ENCODE assay signal across 27 cellular contexts in the genomic region with DNA sequence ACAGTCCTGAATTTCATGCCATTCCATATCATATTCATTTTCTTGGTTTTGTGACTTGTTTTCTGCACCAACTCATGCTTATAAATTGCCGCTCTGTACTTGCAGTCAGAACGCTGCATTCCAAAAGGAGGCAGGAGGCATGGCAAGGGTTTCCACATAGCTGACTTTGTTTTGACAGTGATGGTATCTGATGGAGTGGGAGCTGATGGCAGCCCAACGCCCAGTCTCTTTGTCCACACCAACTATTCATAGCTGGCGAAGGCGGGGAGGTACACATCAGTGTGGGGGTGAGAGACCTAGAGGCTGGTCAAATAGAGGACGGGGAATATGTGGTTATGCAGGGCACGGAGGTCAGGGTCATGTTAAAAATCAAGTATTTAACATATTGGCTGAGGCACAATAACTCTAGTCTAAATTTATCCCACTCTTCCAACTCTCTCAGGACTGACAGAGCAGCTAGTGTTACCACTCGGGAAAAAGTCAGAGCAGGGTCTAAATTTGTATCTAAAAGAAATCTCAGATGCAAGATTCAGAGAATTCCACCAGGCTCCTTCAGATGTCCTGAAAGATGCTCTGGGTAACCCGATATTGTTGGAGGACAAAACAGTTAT.
DNase-seq lines count a peak whose midpoint lies in the region; ATAC-seq and TF ChIP-seq lines count a peak whose summit lies in the region.
"Had no signal": no experiment of that assay in that cellular context is flagged by ENCODE, and none has a peak within 500 bp of the region (broad histone marks: within the 10 kb centered on the region; RNA-seq: fewer than 3 reads in every experiment).

No MANE protein-coding gene starts in this region.

- no peak overlapping the region for H2BK5ac ChIP-seq in mesenchymal stem cell (ENCODE audit: low read depth, low read length, poor library complexity, severe bottlenecking)

- no peak overlapping the region for H3K4me2 ChIP-seq in mesenchymal stem cell (ENCODE audit: low read length, poor library complexity, severe bottlenecking)

- intact Hi-C loops in thyroid gland (cut with DNase I) (no loop called here), lower leg skin (cut with DNase I; ENCODE audit: low total_unique reads) (no loop called here), psoas muscle (cut with DNase I) (no loop called here)
- intact Hi-C loops in activated T-helper 1 cell treated with anti-CD3 and anti-CD28 coated beads, Interleukin-12 subunit alpha, Interleukin-12 subunit beta, Interleukin-2, Interleukin-4 antibody, amounts not matched to agents 30 ng/mL and 10 ng/mL and 1 ng/mL, durations not matched to agents 14 hours and 24 hours and 36 hours (cut with micrococcal nuclease), result loop anchor here (2.0 kb wide), 1 partner anchor 34 kb away; no protein-coding TSS in a partner anchor

- H3K36me3 ChIP-seq in mesenchymal stem cell (ENCODE audit: control insufficient read depth in 1 of 2, insufficient read depth in 2 of 2, low read depth in 1 of 2, low read length in 2 of 2) (no peaks in the 10 kb centered on the region), thyroid gland (no peaks in the 10 kb centered on the region), psoas muscle (ENCODE audit: insufficient read depth in 1 of 2, low read depth in 1 of 2) (no peaks in the 10 kb centered on the region)
- H3K36me3 ChIP-seq: esophagus squamous epithelium, gastroesophageal sphincter had no signal

- no peaks in the 10 kb centered on the region for H3K27me3 ChIP-seq in mesenchymal stem cell (ENCODE audit: control insufficient read depth in 1 of 2, insufficient read depth in 1 of 2, low read length in 2 of 2)
- H3K27me3 ChIP-seq in thyroid gland, result no peaks in the 10 kb centered on the region
- H3K27me3 ChIP-seq in psoas muscle (ENCODE audit: insufficient read depth in 3 of 3, low read length in 2 of 3), result no peaks in the 10 kb centered on the region
- H3K27me3 ChIP-seq: esophagus squamous epithelium, gastroesophageal sphincter had no signal

- H3K4me1 Mint-ChIP-seq in activated T-helper 1 cell treated with anti-CD3 and anti-CD28 coated beads, Interleukin-12 subunit alpha, Interleukin-12 subunit beta, Interleukin-2, Interleukin-4 antibody, amounts not matched to agents 30 ng/mL and 10 ng/mL and 1 ng/mL, durations not matched to agents 14 hours and 24 hours and 36 hours (ENCODE audit: low read depth), result peaks cover 10% of the 10 kb centered on the region

- H3K9me3 ChIP-seq in mesenchymal stem cell (ENCODE audit: control insufficient read depth, low read length), result no peaks in the 10 kb centered on the region
- H3K9me3 ChIP-seq in thyroid gland, result no peaks in the 10 kb centered on the region
- H3K9me3 ChIP-seq in psoas muscle, result no peaks in the 10 kb centered on the region
- H3K9me3 ChIP-seq: esophagus squamous epithelium, gastroesophageal sphincter had no signal

- no peaks in the 10 kb centered on the region for H3K9me3 Mint-ChIP-seq in activated T-helper 1 cell treated with anti-CD3 and anti-CD28 coated beads, Interleukin-12 subunit alpha, Interleukin-12 subunit beta, Interleukin-2, Interleukin-4 antibody, amounts not matched to agents 30 ng/mL and 10 ng/mL and 1 ng/mL, durations not matched to agents 14 hours and 24 hours and 36 hours
- H3K9me3 Mint-ChIP-seq: activated naive CD8-positive, alpha-beta T cell treated with anti-CD3 and anti-CD28 coated beads, Interleukin-2, amount 10 ng/mL, durations not matched to agents 7 days and 5 days; activated T-helper 17 cell treated with anti-CD3 and anti-CD28 coated beads, Interleukin-2, amount 50 U/mL, for 72 hours; brain; CD4-positive, alpha-beta T cell; stimulated activated naive CD8-positive, alpha-beta T cell treated with anti-CD3 and anti-CD28 coated beads, Interleukin-15, Interleukin-2, amounts not matched to agents 100 ng/mL and 50 ng/mL, for 24 hours; WTC11 had no signal

- no peak overlapping the region for H2BK120ac ChIP-seq in mesenchymal stem cell (ENCODE audit: low read depth, low read length)

- H2AK5ac ChIP-seq in mesenchymal stem cell (ENCODE audit: low read length, severe bottlenecking), result no peak overlapping the region

- no peak overlapping the region for H2BK12ac ChIP-seq in mesenchymal stem cell (ENCODE audit: low read length in 2 of 2)

- no peak overlapping the region for H4K91ac ChIP-seq in mesenchymal stem cell (ENCODE audit: low read length)

- H2AFZ ChIP-seq in mesenchymal stem cell (ENCODE audit: low read depth, low read length), result no peak overlapping the region

- peak overlapping the region in 1 of 2 experiments; percentile 53 for H3K14ac ChIP-seq in mesenchymal stem cell (ENCODE audit: low read length in 2 of 2)

- H3K27me3 Mint-ChIP-seq in activated T-helper 1 cell treated with anti-CD3 and anti-CD28 coated beads, Interleukin-12 subunit alpha, Interleukin-12 subunit beta, Interleukin-2, Interleukin-4 antibody, amounts not matched to agents 30 ng/mL and 10 ng/mL and 1 ng/mL, durations not matched to agents 14 hours and 24 hours and 36 hours (ENCODE audit: insufficient read depth), result peaks cover 3% of the 10 kb centered on the region
- H3K27me3 Mint-ChIP-seq: activated naive CD8-positive, alpha-beta T cell treated with anti-CD3 and anti-CD28 coated beads, Interleukin-2, amount 10 ng/mL, durations not matched to agents 7 days and 5 days; activated T-helper 17 cell treated with anti-CD3 and anti-CD28 coated beads, Interleukin-2, amount 50 U/mL, for 72 hours; CD4-positive, alpha-beta T cell had no signal

- ATAC-seq in psoas muscle, result no peak
- ATAC-seq: activated T-helper 17 cell treated with anti-CD3 and anti-CD28 coated beads, Interleukin-2, amount 50 U/mL, for 72 hours; gastroesophageal sphincter; WTC11 had no signal

- H3K23ac ChIP-seq in mesenchymal stem cell (ENCODE audit: low read length in 2 of 2), result no peak overlapping the region

- no peaks in the 10 kb centered on the region for H3K79me1 ChIP-seq in mesenchymal stem cell (replicated peaks; ENCODE audit: low read length, poor library complexity, severe bottlenecking)

- H3K27ac ChIP-seq in coronary artery (peak overlapping the region; percentile 60 to 94), mesenchymal stem cell (ENCODE audit: low read length, poor library complexity, severe bottlenecking) (no peak overlapping the region), thyroid gland (peak overlapping the region; percentile 58 to 67 (median 65)), psoas muscle (no peak overlapping the region)
- H3K27ac ChIP-seq: 22Rv1, esophagus squamous epithelium, gastroesophageal sphincter, HL-60 had no signal

- no peak overlapping the region for H3K4me3 Mint-ChIP-seq in activated T-helper 1 cell treated with anti-CD3 and anti-CD28 coated beads, Interleukin-12 subunit alpha, Interleukin-12 subunit beta, Interleukin-2, Interleukin-4 antibody, amounts not matched to agents 30 ng/mL and 10 ng/mL and 1 ng/mL, durations not matched to agents 14 hours and 24 hours and 36 hours
- H3K4me3 Mint-ChIP-seq: activated naive CD8-positive, alpha-beta T cell treated with anti-CD3 and anti-CD28 coated beads, Interleukin-2, amount 10 ng/mL, durations not matched to agents 7 days and 5 days; activated T-helper 17 cell treated with anti-CD3 and anti-CD28 coated beads, Interleukin-2, amount 50 U/mL, for 72 hours; brain; CD4-positive, alpha-beta T cell; stimulated activated naive CD8-positive, alpha-beta T cell treated with anti-CD3 and anti-CD28 coated beads, Interleukin-15, Interleukin-2, amounts not matched to agents 100 ng/mL and 50 ng/mL, for 24 hours; WTC11 had no signal

- TF ChIP-seq CTCF in coronary artery (IDR thresholded peaks at IDR 0.05) (no peak), thyroid gland (IDR thresholded peaks at IDR 0.05) (no peak), lower leg skin (IDR thresholded peaks at IDR 0.05) (no peak), psoas muscle (IDR thresholded peaks at IDR 0.05) (no peak)

- H3K4ac ChIP-seq in mesenchymal stem cell (ENCODE audit: low read depth in 1 of 2, low read length in 2 of 2), result no peak overlapping the region

- H3K18ac ChIP-seq in mesenchymal stem cell (ENCODE audit: low read depth in 1 of 2, low read length in 2 of 2), result no peak overlapping the region

- no peak overlapping the region for H3K9ac ChIP-seq in mesenchymal stem cell (ENCODE audit: low read length)

- TF ChIP-seq POLR2A in thyroid gland (IDR thresholded peaks at IDR 0.05) (no peak), lower leg skin (IDR thresholded peaks at IDR 0.05) (no peak)

- DNase-seq in SIG-M5 treated with dmso at 0.1 percent for 504 hours (lab: John Stamatoyannopoulos, UW; ENCODE audit: unreplicated experiment) (peak; percentile 12), SIG-M5 (lab: John Stamatoyannopoulos, UW) (no peak), coronary artery (ENCODE audit: low spot score) (no peak), mesenchymal stem cell (no peak), thyroid gland (peak; percentile 80 to 83), lower leg skin (ENCODE audit: low spot score in 2 of 2) (no peak), psoas muscle (no peak)
- DNase-seq in activated T-helper 1 cell treated with anti-CD3 and anti-CD28 coated beads, Interleukin-12 subunit alpha, Interleukin-12 subunit beta, Interleukin-2, Interleukin-4 antibody, amounts not matched to agents 30 ng/mL and 10 ng/mL and 1 ng/mL, durations not matched to agents 14 hours and 24 hours and 36 hours (ENCODE audit: low spot score), result no peak
- DNase-seq: activated CD4-positive, alpha-beta T cell treated with anti-CD3 and anti-CD28 coated beads, Interleukin-2, amount 50 U/mL, for 1 hour; activated naive CD8-positive, alpha-beta T cell treated with anti-CD3 and anti-CD28 coated beads, Interleukin-2, amount 10 ng/mL, durations not matched to agents 7 days and 5 days; CD4-positive, alpha-beta T cell; cortex of kidney; esophagus squamous epithelium; HCEC 1CT; NCI-H1105 treated with DMSO at 0.1 percent for 48 hours; NCI-H2081; NCI-H345; NCI-H748 treated with DMSO at 0.1 percent for 48 hours; stimulated activated CD4-positive, alpha-beta T cell treated with anti-CD3 and anti-CD28 coated beads, Interleukin-12 subunit alpha, Interleukin-12 subunit beta, amount 100 ng/mL, for 4 hours; T-helper 9 cell had no signal

- H2BK15ac ChIP-seq in mesenchymal stem cell (ENCODE audit: low read depth, poor library complexity, severe bottlenecking), result peak overlapping the region; percentile 77

- no peak overlapping the region for H4K8ac ChIP-seq in mesenchymal stem cell (ENCODE audit: low read length)

- H3K27ac Mint-ChIP-seq in activated T-helper 1 cell treated with anti-CD3 and anti-CD28 coated beads, Interleukin-12 subunit alpha, Interleukin-12 subunit beta, Interleukin-2, Interleukin-4 antibody, amounts not matched to agents 30 ng/mL and 10 ng/mL and 1 ng/mL, durations not matched to agents 14 hours and 24 hours and 36 hours, result no peak overlapping the region
- H3K27ac Mint-ChIP-seq: activated naive CD8-positive, alpha-beta T cell treated with anti-CD3 and anti-CD28 coated beads, Interleukin-2, amount 10 ng/mL, durations not matched to agents 7 days and 5 days; activated T-helper 17 cell treated with anti-CD3 and anti-CD28 coated beads, Interleukin-2, amount 50 U/mL, for 72 hours; brain; CD4-positive, alpha-beta T cell; stimulated activated naive CD8-positive, alpha-beta T cell treated with anti-CD3 and anti-CD28 coated beads, Interleukin-15, Interleukin-2, amounts not matched to agents 100 ng/mL and 50 ng/mL, for 24 hours; WTC11 had no signal

- H3K4me3 ChIP-seq in coronary artery, result peak overlapping the region; percentile 40
- no peak overlapping the region for H3K4me3 ChIP-seq in mesenchymal stem cell (ENCODE audit: insufficient read depth in 1 of 2, low read depth in 1 of 2, low read length in 2 of 2)
- H3K4me3 ChIP-seq in thyroid gland (replicated peaks in 1 of 3), result no peak overlapping the region
- H3K4me3 ChIP-seq in lower leg skin (ENCODE audit: low read depth, poor library complexity, severe bottlenecking), result no peak overlapping the region
- H3K4me3 ChIP-seq in psoas muscle, result no peak overlapping the region
- H3K4me3 ChIP-seq: esophagus squamous epithelium, gastroesophageal sphincter had no signal

- H3K4me1 ChIP-seq in mesenchymal stem cell (ENCODE audit: control insufficient read depth, insufficient read depth, low read depth, low read length) (peaks cover 9% of the 10 kb centered on the region), thyroid gland (peaks cover 13 to 41% of the 10 kb centered on the region in 2 donors), psoas muscle (no peaks in the 10 kb centered on the region)
- H3K4me1 ChIP-seq: gastroesophageal sphincter had no signal

- no peaks in the 10 kb centered on the region for H3K36me3 Mint-ChIP-seq in activated T-helper 1 cell treated with anti-CD3 and anti-CD28 coated beads, Interleukin-12 subunit alpha, Interleukin-12 subunit beta, Interleukin-2, Interleukin-4 antibody, amounts not matched to agents 30 ng/mL and 10 ng/mL and 1 ng/mL, durations not matched to agents 14 hours and 24 hours and 36 hours (ENCODE audit: low read depth)
- H3K36me3 Mint-ChIP-seq: activated naive CD8-positive, alpha-beta T cell treated with anti-CD3 and anti-CD28 coated beads, Interleukin-2, amount 10 ng/mL, durations not matched to agents 7 days and 5 days; brain; WTC11 had no signal

- 83% methylated on average over 5 of the region's 9 CpGs for WGBS in mesenchymal stem cell
- 36 to 43% methylated on average over 9 of the region's 9 CpGs for WGBS in thyroid gland, 2 donors
- WGBS in lower leg skin, 2 donors, result 80 to 84% methylated on average over 9 of the region's 9 CpGs
- 68 to 78% (median 71%) methylated on average over 9 of the region's 9 CpGs for WGBS in psoas muscle, 3 donors

Comparison
In these comparisons a context has a peak if more than half of its experiments do, and no peak if none do; other contexts are left out.
1. DNase-seq: peak in SIG-M5 treated with dmso at 0.1 percent for 504 hours (single experiment) and thyroid gland (2 of 2); none in SIG-M5 (single experiment), coronary artery (single experiment), mesenchymal stem cell (single experiment), lower leg skin (0 of 2), psoas muscle (0 of 2) and activated T-helper 1 cell treated with anti-CD3 and anti-CD28 coated beads, Interleukin-12 subunit alpha, Interleukin-12 subunit beta, Interleukin-2, Interleukin-4 antibody, amounts not matched to agents 30 ng/mL and 10 ng/mL and 1 ng/mL, durations not matched to agents 14 hours and 24 hours and 36 hours (single experiment).
2. H3K27ac ChIP-seq: peak in coronary artery (2 of 2) and thyroid gland (3 of 3); none in mesenchymal stem cell (single experiment) and psoas muscle (single experiment).